17 cellular contexts compared by ENCODE assay signal in genomic region chr12:24955853-24956252, GRCh38.
"Had no signal": no experiment of that assay in that cellular context is flagged by ENCODE, and none has a peak within 500 bp of the region (broad histone marks: within the 10 kb centered on the region; RNA-seq: fewer than 3 reads in every experiment).

No MANE protein-coding gene starts in this region.

- H3K27me3 ChIP-seq: colonic mucosa had no signal

- H3K9me3 ChIP-seq: colonic mucosa, left ventricle myocardium inferior, lower lobe of right lung had no signal

- DNase-seq: colonic mucosa; dermis blood vessel endothelial cell; effector CD4-positive, alpha-beta T cell; foreskin melanocyte; head of caudate nucleus; kidney; left cardiac atrium; left ventricle myocardium inferior; lower lobe of right lung; natural killer cell; stimulated activated CD4-positive, alpha-beta T cell treated with anti-CD3 and anti-CD28 coated beads, Interleukin-12 subunit alpha, Interleukin-12 subunit beta, amount 100 ng/mL, for 4 hours; stimulated activated naive CD8-positive, alpha-beta T cell treated with anti-CD3 and anti-CD28 coated beads, Interleukin-15, Interleukin-2, amounts not matched to agents 100 U/mL and 50 U/mL, for 24 hours had no signal

- H3K4me2 ChIP-seq: hepatocyte had no signal

- FAIRE-seq: kidney had no signal

- H3K27ac Mint-ChIP-seq: memory B cell, mesothelial cell of epicardium, natural killer cell had no signal

- H2AFZ ChIP-seq: hepatocyte had no signal

- H3K4me3 Mint-ChIP-seq: memory B cell, mesothelial cell of epicardium, natural killer cell, neural crest cell had no signal

- H3K27ac ChIP-seq: colonic mucosa, hepatocyte, left ventricle myocardium inferior, lower lobe of right lung had no signal

- H3K4me3 ChIP-seq: colonic mucosa, hepatocyte, left ventricle myocardium inferior, lower lobe of right lung had no signal

- H3K4me1 ChIP-seq: colonic mucosa, left ventricle myocardium inferior, lower lobe of right lung had no signal

- H3K36me3 Mint-ChIP-seq: memory B cell, mesothelial cell of epicardium, natural killer cell had no signal

- H3K36me3 ChIP-seq: colonic mucosa, left ventricle myocardium inferior, lower lobe of right lung had no signal

- H3K79me2 ChIP-seq: hepatocyte had no signal

- ATAC-seq: left cardiac atrium, lower lobe of right lung, natural killer cell, sciatic nerve had no signal

- H3K9me3 Mint-ChIP-seq: memory B cell, mesothelial cell of epicardium, natural killer cell, neural crest cell had no signal
